ENCODE assay signal across 8 cellular contexts in the genomic region with DNA sequence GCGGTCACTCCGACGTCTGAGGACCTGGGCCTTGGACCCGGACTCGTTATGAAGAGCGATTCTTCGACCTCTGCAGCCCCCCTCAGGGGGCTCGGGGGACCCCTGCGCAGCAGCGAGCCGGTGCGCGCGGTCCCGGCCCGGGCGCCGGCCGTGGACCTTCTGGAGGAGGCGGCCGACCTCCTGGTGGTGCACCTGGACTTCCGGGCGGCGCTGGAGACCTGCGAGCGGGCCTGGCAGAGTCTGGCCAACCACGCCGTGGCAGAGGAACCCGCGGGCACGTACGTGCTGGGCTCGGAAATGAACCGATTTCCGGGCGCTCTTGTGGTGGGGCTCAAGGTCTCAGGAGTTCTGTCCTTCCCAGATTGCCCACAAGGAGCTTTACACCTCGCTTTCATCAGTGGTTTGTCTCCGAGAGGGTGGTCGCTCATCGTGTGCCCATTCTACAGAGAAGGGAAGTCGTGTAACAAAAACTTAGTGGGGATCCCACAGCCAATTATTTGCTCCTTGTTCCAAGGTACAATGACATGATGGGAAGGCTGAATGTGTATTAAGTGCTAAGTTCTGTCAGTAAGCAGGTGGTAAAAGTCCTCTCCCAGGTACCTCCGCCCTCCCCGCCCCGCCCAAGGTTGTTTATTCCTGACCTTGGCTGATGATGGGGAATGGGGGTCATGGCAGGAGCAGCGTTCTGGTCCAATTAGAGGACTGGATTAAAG. TPM values are rescaled to one million over a fixed set of nuclear protein-coding genes. Genes with fewer than 3 reads are reported as not detected.
A peak's percentile ranks its signal among the peaks of the same experiment; 100 is the strongest.
DNase-seq lines count a peak whose midpoint lies in the region; ATAC-seq, FAIRE-seq and TF ChIP-seq lines count a peak whose summit lies in the region.

No MANE protein-coding gene starts in this region.

- DNase-seq in BJ (ENCODE audit: low read depth) (no peak), Kasumi-1 (lab: John Stamatoyannopoulos, UW) (peak; percentile 12 to 23), epithelial cell of proximal tubule (ENCODE audit: low read depth) (no peak), naive B cell (no peak), urothelium cell line (ENCODE audit: low spot score) (peak; percentile 30)
- peak; percentile 65 for DNase-seq in activated CD8-positive, alpha-beta T cell treated with anti-CD3 and anti-CD28 coated beads for 36 hours

- H3K27ac Mint-ChIP-seq in activated CD8-positive, alpha-beta T cell treated with anti-CD3 and anti-CD28 coated beads for 36 hours = peak overlapping the region; percentile 99
- peak overlapping the region in 5 of 6 donors; percentile 10 to 97 (median 92) for H3K27ac Mint-ChIP-seq in naive B cell

- intact Hi-C loops in activated CD8-positive, alpha-beta T cell treated with anti-CD3 and anti-CD28 coated beads for 36 hours (cut with micrococcal nuclease) = loop anchor here (5.0 kb wide), 1 partner anchor 246 kb away; no protein-coding TSS in a partner anchor

- no peaks in the 10 kb centered on the region for H3K27me3 ChIP-seq in BJ (ENCODE audit: control insufficient read depth, insufficient read depth, low read length)

- no peaks in the 10 kb centered on the region for H3K9me3 Mint-ChIP-seq in activated CD8-positive, alpha-beta T cell treated with anti-CD3 and anti-CD28 coated beads for 36 hours
- H3K9me3 Mint-ChIP-seq in naive B cell = no peaks in the 10 kb centered on the region

- H3K4me1 Mint-ChIP-seq in activated CD8-positive, alpha-beta T cell treated with anti-CD3 and anti-CD28 coated beads for 36 hours (ENCODE audit: low read depth) = peaks cover 56% of the 10 kb centered on the region
- peaks cover 28 to 59% (median 37%) of the 10 kb centered on the region in 3 donors for H3K4me1 Mint-ChIP-seq in naive B cell

- peak; percentile 21 for ATAC-seq in GM19351 (IDR thresholded peaks at IDR 0.05; ENCODE audit: unreplicated experiment)
- ATAC-seq in activated CD8-positive, alpha-beta T cell treated with anti-CD3 and anti-CD28 coated beads for 36 hours = peak; percentile 19
- ATAC-seq in naive B cell (ENCODE audit: low read depth in 2 of 2) = no peak
- ATAC-seq in HG03175 (IDR thresholded peaks at IDR 0.05; ENCODE audit: unreplicated experiment) = no peak

- H3K4me3 ChIP-seq in BJ (ENCODE audit: low read depth, low read length) (peak overlapping the region; percentile 97), epithelial cell of proximal tubule (ENCODE audit: low read depth, low read length) (peak overlapping the region; percentile 100)

- no peak for FAIRE-seq in urothelium cell line (lab: Jason Lieb, UNC)

- H3K36me3 ChIP-seq in BJ (ENCODE audit: control insufficient read depth, insufficient read depth, low read length) = peaks cover 7% of the 10 kb centered on the region

- TF ChIP-seq CTCF in BJ (IDR thresholded peaks at IDR 0.05; ENCODE audit: insufficient read depth, low read depth, low read length) (0 out of 2 replicates have a peak, but pooled peaks have one; percentile 20), epithelial cell of proximal tubule (conservative IDR thresholded peaks at IDR 0.05; ENCODE audit: low read depth, low read length) (no peak)
- no peak for TF ChIP-seq CTCF in activated CD8-positive, alpha-beta T cell treated with anti-CD3 and anti-CD28 coated beads for 36 hours (IDR thresholded peaks at IDR 0.05)

- peak overlapping the region; percentile 99 for H3K4me3 Mint-ChIP-seq in activated CD8-positive, alpha-beta T cell treated with anti-CD3 and anti-CD28 coated beads for 36 hours
- H3K4me3 Mint-ChIP-seq in naive B cell = peak overlapping the region; percentile 87 to 97 (median 94)

- CTCF ChIA-PET in BJ (lab: Yijun Ruan, JAX) = interaction anchor here (1.5 to 6.1 kb wide), 4 partner anchors 12 to 248 kb away, joined by 4 to 46 read pairs (median 36); no protein-coding TSS in a partner anchor
- CTCF ChIA-PET in activated CD8-positive, alpha-beta T cell treated with anti-CD3 and anti-CD28 coated beads for 36 hours (lab: Charles Lee) = interaction anchor here (1.0 to 9.3 kb wide), 7 partner anchors 8 to 299 kb away, joined by 3 to 189 read pairs (median 4); no protein-coding TSS in a partner anchor

- no peaks in the 10 kb centered on the region for H3K27me3 Mint-ChIP-seq in activated CD8-positive, alpha-beta T cell treated with anti-CD3 and anti-CD28 coated beads for 36 hours
- H3K27me3 Mint-ChIP-seq in naive B cell = no peaks in the 10 kb centered on the region

- POLR2A ChIA-PET in BJ (lab: Charles Lee) = no interaction called here
- POLR2A ChIA-PET in activated CD8-positive, alpha-beta T cell treated with anti-CD3 and anti-CD28 coated beads for 36 hours (lab: Charles Lee) = interaction anchor here (0.8 to 2.7 kb wide), 16 partner anchors 9 to 344 kb away, joined by 3 to 13 read pairs (median 5); a partner anchor contains a TSS

- H3K36me3 Mint-ChIP-seq in activated CD8-positive, alpha-beta T cell treated with anti-CD3 and anti-CD28 coated beads for 36 hours (ENCODE audit: low read depth) = peaks cover 49% of the 10 kb centered on the region
- H3K36me3 Mint-ChIP-seq in naive B cell = peaks cover 20 to 36% of the 10 kb centered on the region in 2 donors

RNA-seq across cellular contexts. Expression of a gene that starts 0.7 kb away (rescaled TPM):
- polyA plus RNA-seq in BJ (2011; rRNA removed) (21.1 and 30.6 TPM in 2 replicates), naive B cell (ENCODE audit: low read depth in 6 of 6) (1 to 10 TPM; 1.0 to 4.3 (median 2.4) TPM)
- polyA minus RNA-seq in BJ (2011; rRNA and poly(A)+ RNA removed) = 30.9 and 31.4 TPM in 2 replicates
- 10 to 100 TPM; 57.8 to 59.7 TPM for total RNA-seq in activated CD8-positive, alpha-beta T cell treated with anti-CD3 and anti-CD28 coated beads for 36 hours
- 23.9 and 30.6 TPM in 2 replicates for total RNA-seq in epithelial cell of proximal tubule

RNA-seq across cellular contexts. Expression of a gene that starts 32.1 kb away (rescaled TPM):
- polyA plus RNA-seq in BJ (2011; rRNA removed) = 1.2 and 1.3 TPM in 2 replicates
- polyA minus RNA-seq in BJ (2011; rRNA and poly(A)+ RNA removed) = 0.82 and 3.0 TPM in 2 replicates
- under 1 TPM; 0.56 to 0.85 TPM for total RNA-seq in activated CD8-positive, alpha-beta T cell treated with anti-CD3 and anti-CD28 coated beads for 36 hours
- total RNA-seq in epithelial cell of proximal tubule = 0.22 TPM in 1 of 2 replicates, not detected in the other
- 1 to 10 TPM in 3 of 6 donors, under 1 TPM in 2, not detected in 1; 0.78 to 2.4 (median 1.4) TPM for polyA plus RNA-seq in naive B cell (ENCODE audit: low read depth in 6 of 6)

RNA-seq across cellular contexts. Expression of a gene that starts 54.1 kb away (rescaled TPM):
- polyA plus RNA-seq in BJ (2011; rRNA removed) = 13.4 and 16.4 TPM in 2 replicates
- 18.9 and 20.1 TPM in 2 replicates for polyA minus RNA-seq in BJ (2011; rRNA and poly(A)+ RNA removed)
- 10 to 100 TPM; 31.6 to 32.4 TPM for total RNA-seq in activated CD8-positive, alpha-beta T cell treated with anti-CD3 and anti-CD28 coated beads for 36 hours
- 43.0 and 47.5 TPM in 2 replicates for total RNA-seq in epithelial cell of proximal tubule
- 10 to 100 TPM; 10.9 to 28.0 (median 15.6) TPM for polyA plus RNA-seq in naive B cell (ENCODE audit: low read depth in 6 of 6)

Comparison
In these comparisons a context has a peak if more than half of its experiments do, and no peak if none do; other contexts are left out.
1. DNase-seq: peak in Kasumi-1 (2 of 2), activated CD8-positive, alpha-beta T cell treated with anti-CD3 and anti-CD28 coated beads for 36 hours (single experiment) and urothelium cell line (single experiment); none in BJ (single experiment), epithelial cell of proximal tubule (single experiment) and naive B cell (single experiment).
2. ATAC-seq: peak in GM19351 (single experiment) and activated CD8-positive, alpha-beta T cell treated with anti-CD3 and anti-CD28 coated beads for 36 hours (single experiment); none in naive B cell (0 of 2) and HG03175 (single experiment).